28 cellular contexts compared by ENCODE assay signal in the genomic region with DNA sequence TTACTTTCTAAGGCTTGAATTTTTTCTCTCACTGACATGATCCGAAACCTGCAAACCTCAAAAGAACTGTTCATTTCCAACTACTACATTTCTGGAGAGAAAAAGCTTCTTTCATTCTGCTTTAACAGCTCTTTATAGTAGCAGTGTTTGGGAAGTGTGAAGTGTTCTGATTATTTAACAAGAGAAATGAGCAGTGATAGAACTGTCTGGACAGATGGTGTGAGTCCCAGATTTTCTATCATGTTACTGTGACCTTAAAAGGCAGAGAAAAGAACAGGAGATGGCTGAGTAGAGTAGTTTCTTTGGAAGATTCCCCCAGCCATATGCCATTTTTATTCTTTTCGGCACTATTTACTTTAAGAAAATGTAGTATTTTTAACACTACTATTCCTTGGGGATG. TPM values are rescaled to one million over a fixed set of nuclear protein-coding genes. Genes with fewer than 3 reads are reported as not detected.
"Had no signal": no experiment of that assay in that cellular context is flagged by ENCODE, and none has a peak within 500 bp of the region (broad histone marks: within the 10 kb centered on the region; RNA-seq: fewer than 3 reads in every experiment).

No MANE protein-coding gene starts in this region.

- ATAC-seq: activated CD8-positive, alpha-beta T cell treated with anti-CD3 and anti-CD28 coated beads for 36 hours; activated naive CD8-positive, alpha-beta T cell treated with anti-CD3 and anti-CD28 coated beads, Interleukin-2, amount 50 U/mL, for 24 hours; esophagus mucosa; heart left ventricle; naive thymus-derived CD8-positive, alpha-beta T cell; pancreas; stimulated activated naive B cell treated with anti-CD40 and anti-IgM and Interleukin-4, amounts not matched to agents 10 μg/mL and 1 μg/mL and 100 μg/mL, for 72 hours; WTC11 had no signal

- H3K9me3 ChIP-seq: breast epithelium, heart left ventricle, pancreas, right atrium auricular region, tibial nerve had no signal

- H3K27ac ChIP-seq: breast epithelium, heart left ventricle, pancreas, right atrium auricular region, tibial nerve had no signal

- DNase-seq: activated CD4-positive, alpha-beta T cell treated with anti-CD3 and anti-CD28 coated beads, Interleukin-2, amount 50 U/mL, for 1 hour; activated CD8-positive, alpha-beta T cell treated with anti-CD3 and anti-CD28 coated beads for 36 hours; activated naive CD8-positive, alpha-beta T cell treated with anti-CD3 and anti-CD28 coated beads, Interleukin-2, amount 50 U/mL, for 24 hours; activated T-cell treated with anti-CD3 and anti-CD28 coated beads, Interleukin-2, amount 50 U/mL, for 48 hours; amygdala; central memory CD4-positive, alpha-beta T cell; endodermal cell; foreskin fibroblast; heart left ventricle; hypothalamus; immature natural killer cell; midbrain; naive thymus-derived CD8-positive, alpha-beta T cell; nucleus accumbens; pancreas; stimulated activated CD4-positive, alpha-beta T cell treated with anti-CD3 and anti-CD28 coated beads, Interleukin-1b, Interleukin-23, amount 100 ng/mL, for 48 hours; stimulated activated naive B cell treated with anti-CD40 and anti-IgM and Interleukin-4, amounts not matched to agents 10 μg/mL and 1 μg/mL and 100 μg/mL, for 72 hours; T-helper 2 cell had no signal

- H3K4me3 ChIP-seq: breast epithelium, heart left ventricle, pancreas, right atrium auricular region, smooth muscle cell, tibial nerve had no signal

- H3K4me1 ChIP-seq: breast epithelium, heart left ventricle, right atrium auricular region, tibial nerve had no signal

- H3K27me3 ChIP-seq: breast epithelium, heart left ventricle, pancreas, right atrium auricular region, tibial nerve had no signal

- H3K36me3 ChIP-seq: breast epithelium, pancreas, right atrium auricular region had no signal

RNA-seq across cellular contexts. Expression of a gene that starts 41.3 kb away (rescaled TPM):
- total RNA-seq: activated CD8-positive, alpha-beta T cell treated with anti-CD3 and anti-CD28 coated beads for 36 hours; activated T-helper 2 cell treated with anti-CD3 and anti-CD28 coated beads, Interferon-gamma antibody, Interleukin-2, Interleukin-4, amounts not matched to agents 10 μg/mL and 5 μg/mL and 100 μg/mL, durations not matched to agents 14 hours and 24 hours and 36 hours; breast epithelium; esophagus mucosa; heart left ventricle; lower leg skin; naive thymus-derived CD8-positive, alpha-beta T cell; pulmonary artery endothelial cell; right atrium auricular region; ureter; WTC11 had no signal
